ENCODE assay signal across 8 cellular contexts in the genomic region with DNA sequence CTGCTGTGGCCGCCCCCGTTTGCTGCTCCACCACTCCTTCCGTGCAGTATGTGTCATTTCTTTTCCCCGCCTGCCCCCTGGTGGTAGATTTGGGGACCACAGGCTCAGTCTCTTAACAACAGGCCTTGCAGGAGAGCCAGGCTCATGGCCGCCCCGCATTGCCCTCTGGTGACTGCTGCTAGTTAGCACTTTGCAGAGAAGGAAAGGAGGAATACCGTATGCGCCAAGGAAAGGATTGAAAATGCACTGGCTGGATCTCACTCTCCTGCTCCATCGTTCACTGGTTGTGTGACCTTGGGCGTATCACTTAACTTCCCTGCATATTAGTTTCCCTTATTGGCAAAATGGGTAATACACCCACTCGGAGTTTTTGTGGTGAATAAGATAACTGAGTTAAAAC. TPM values are rescaled to one million over a fixed set of nuclear protein-coding genes. Genes with fewer than 3 reads are reported as not detected.
A peak's percentile ranks its signal among the peaks of the same experiment; 100 is the strongest.
DNase-seq lines count a peak whose midpoint lies in the region; FAIRE-seq and TF ChIP-seq lines count a peak whose summit lies in the region.

No MANE protein-coding gene starts in this region.

- peaks cover 9% of the 10 kb centered on the region for H3K4me1 Mint-ChIP-seq in neural crest cell

- peak; percentile 84 for FAIRE-seq in RCC 7860 (lab: Jason Lieb, UNC)

- H3K4me2 ChIP-seq in Loucy (ENCODE audit: low read depth, low read length, poor library complexity, severe bottlenecking) (peak overlapping the region; percentile 5), fibroblast of lung (ENCODE audit: extremely low read depth, insufficient read depth, low read length) (no peak overlapping the region)

- H3K4me3 ChIP-seq in HAP-1 (no peak overlapping the region), Loucy (ENCODE audit: low read length, poor library complexity, severe bottlenecking) (no peak overlapping the region), fibroblast of lung (replicated peaks in 1 of 4; ENCODE audit: control extremely low read depth in 1 of 4, insufficient read depth in 1 of 4, low read depth in 3 of 4, low read length in 4 of 4) (no peak overlapping the region)

- H4K20me1 ChIP-seq in Loucy (ENCODE audit: insufficient read depth, low read length, poor library complexity, severe bottlenecking): no peaks in the 10 kb centered on the region
- H4K20me1 ChIP-seq in fibroblast of lung (ENCODE audit: control insufficient read depth, extremely low read depth, insufficient read depth, low read length): no peaks in the 10 kb centered on the region

- H2AFZ ChIP-seq in Loucy (ENCODE audit: low read length): peak overlapping the region; percentile 79
- H2AFZ ChIP-seq in fibroblast of lung (ENCODE audit: low read length): no peak overlapping the region

- no peaks in the 10 kb centered on the region for H3K36me3 ChIP-seq in HAP-1 (replicated peaks)
- H3K36me3 ChIP-seq in Loucy (ENCODE audit: insufficient read depth, low read length): no peaks in the 10 kb centered on the region
- H3K36me3 ChIP-seq in fibroblast of lung (ENCODE audit: control insufficient read depth, insufficient read depth, low read length): no peaks in the 10 kb centered on the region

- H3K4me1 ChIP-seq in HAP-1 (no peaks in the 10 kb centered on the region), Loucy (ENCODE audit: insufficient read depth, low read length, poor library complexity, severe bottlenecking) (peaks cover 6% of the 10 kb centered on the region), fibroblast of lung (ENCODE audit: control insufficient read depth, extremely low read depth, insufficient read depth, low read length) (no peaks in the 10 kb centered on the region)

- H3K27me3 ChIP-seq in HAP-1 (ENCODE audit: low read depth) (peaks cover 4% of the 10 kb centered on the region; the same call in 1 of the 2 replicates), Loucy (ENCODE audit: insufficient read depth, low read length, poor library complexity, severe bottlenecking) (no peaks in the 10 kb centered on the region), fibroblast of lung (ENCODE audit: control insufficient read depth, insufficient read depth, low read length) (no peaks in the 10 kb centered on the region)

- no peaks in the 10 kb centered on the region for H3F3A ChIP-seq in Loucy (ENCODE audit: low read depth)

- no peak overlapping the region for H3K27ac Mint-ChIP-seq in neural crest cell (ENCODE audit: unreplicated experiment)

- peaks cover 8% of the 10 kb centered on the region for H3K36me3 Mint-ChIP-seq in neural crest cell (ENCODE audit: low read depth)

- H3K9ac ChIP-seq in Loucy (ENCODE audit: low read depth, low read length, poor library complexity, severe bottlenecking): no peak overlapping the region
- no peak overlapping the region for H3K9ac ChIP-seq in fibroblast of lung (ENCODE audit: insufficient read depth, low read length)

- no peak overlapping the region for H3K4me3 Mint-ChIP-seq in neural crest cell

- H3K9me3 Mint-ChIP-seq in neural crest cell: peaks cover 3% of the 10 kb centered on the region

- H3K9me2 ChIP-seq in Loucy (replicated peaks; ENCODE audit: low read depth, low read length): no peaks in the 10 kb centered on the region

- H3K27ac ChIP-seq in fibroblast of lung (ENCODE audit: insufficient read depth, low read length): no peak overlapping the region

- DNase-seq in GDM1 (lab: John Stamatoyannopoulos, UW) (peak; percentile 91), HAP-1 (ENCODE audit: low spot score in 2 of 2) (peak; percentile 84 to 97), RCC 7860 (ENCODE audit: low spot score) (peak; percentile 79), fibroblast of lung (ENCODE audit: low read depth in 2 of 2) (peak; percentile 84 to 92), neural crest cell (ENCODE audit: low read depth, low spot score) (peak; percentile 100), stromal cell of bone marrow (ENCODE audit: low read depth) (peak; percentile 90)
- peak; percentile 99 to 100 for DNase-seq in activated T-cell treated with anti-CD3 and anti-CD28 coated beads, Interleukin-2, amount 50 U/mL, for 48 hours

- H3K9me3 ChIP-seq in HAP-1 (no peaks in the 10 kb centered on the region), Loucy (ENCODE audit: insufficient read depth, low read depth, low read length) (no peaks in the 10 kb centered on the region), fibroblast of lung (ENCODE audit: control insufficient read depth, insufficient read depth, low read depth, low read length) (no peaks in the 10 kb centered on the region)

- TF ChIP-seq CTCF in Loucy (conservative IDR thresholded peaks at IDR 0.05; ENCODE audit: low read length) (peak; percentile 100), fibroblast of lung (conservative IDR thresholded peaks at IDR 0.05 in 1 of 2, IDR thresholded peaks at IDR 0.05 in 1 of 2; ENCODE audit: low read depth in 1 of 2, low read length in 2 of 2) (peak; percentile 94 to 99), neural crest cell (conservative IDR thresholded peaks at IDR 0.05) (peak; percentile 99)

- H3K27me3 Mint-ChIP-seq in neural crest cell (ENCODE audit: low read depth): no peaks in the 10 kb centered on the region

- H3K79me2 ChIP-seq in Loucy (ENCODE audit: insufficient read depth, low read length) (no peaks in the 10 kb centered on the region), fibroblast of lung (ENCODE audit: control insufficient read depth, insufficient read depth, low read length) (no peaks in the 10 kb centered on the region)

- in situ Hi-C loops in HAP-1 (cut with MboI; ENCODE audit: low sequenced_read_pairs): loop anchor here (5.0 to 10.0 kb wide), 2 partner anchors 195 to 298 kb away; no protein-coding TSS in a partner anchor

RNA-seq across cellular contexts. Expression of a gene that starts 39.3 kb away (rescaled TPM):
- total RNA-seq in fibroblast of lung: 5.1 and 6.2 TPM in 2 replicates
- 6.2 and 7.0 TPM in 2 replicates for polyA plus RNA-seq in fibroblast of lung
- polyA plus RNA-seq in fibroblast of lung (2012): 4.0 and 4.1 TPM in 2 replicates
- 10.9 and 16.6 TPM in 2 replicates for polyA minus RNA-seq in fibroblast of lung (ENCODE audit: low replicate concordance)
- 30.9 and 33.5 TPM in 2 replicates for total RNA-seq in neural crest cell
